In the genomic region with DNA sequence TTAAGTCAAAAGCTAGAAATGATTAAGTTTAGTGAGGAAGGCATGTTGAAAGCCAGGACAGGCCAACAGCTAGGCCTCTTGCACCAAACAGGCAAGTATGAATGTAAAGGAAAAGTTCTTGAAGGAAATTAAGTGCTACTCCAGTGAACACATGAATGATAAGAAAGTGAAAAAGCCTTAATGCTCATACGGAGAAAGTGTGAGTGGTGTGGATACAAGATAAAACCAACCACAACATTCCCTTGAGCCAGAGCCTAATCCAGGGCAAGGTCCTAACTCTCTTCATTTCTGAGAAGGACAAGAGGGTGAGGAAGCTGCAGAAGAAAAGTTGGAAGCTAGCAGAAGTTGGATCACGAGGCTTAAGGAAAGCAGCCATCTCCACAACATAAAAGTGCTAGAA, we compare ENCODE assay signal across 1 cellular context.
TF ChIP-seq lines count a peak whose summit lies in the region.

No MANE protein-coding gene starts in this region.

TF ChIP-seq in WTC11, 78 proteins besides CTCF, POLR2A, EP300 and RAD21 (continued from another document):
- no peak for TF ChIP-seq ZNF281 (CRISPR knock-in tag; IDR thresholded peaks at IDR 0.05)
- TF ChIP-seq, protein P1, sequence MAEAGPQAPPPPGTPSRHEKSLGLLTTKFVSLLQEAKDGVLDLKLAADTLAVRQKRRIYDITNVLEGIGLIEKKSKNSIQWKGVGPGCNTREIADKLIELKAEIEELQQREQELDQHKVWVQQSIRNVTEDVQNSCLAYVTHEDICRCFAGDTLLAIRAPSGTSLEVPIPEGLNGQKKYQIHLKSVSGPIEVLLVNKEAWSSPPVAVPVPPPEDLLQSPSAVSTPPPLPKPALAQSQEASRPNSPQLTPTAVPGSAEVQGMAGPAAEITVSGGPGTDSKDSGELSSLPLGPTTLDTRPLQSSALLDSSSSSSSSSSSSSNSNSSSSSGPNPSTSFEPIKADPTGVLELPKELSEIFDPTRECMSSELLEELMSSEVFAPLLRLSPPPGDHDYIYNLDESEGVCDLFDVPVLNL (CRISPR knock-in tag; IDR thresholded peaks at IDR 0.05; ENCODE audit: borderline replicate concordance, low read depth): no peak
- no peak for TF ChIP-seq ZNF317 (CRISPR knock-in tag; IDR thresholded peaks at IDR 0.05; ENCODE audit: borderline replicate concordance, low read depth)
